In genomic region chr1:211613108-211613947, GRCh38 we compare ENCODE assay signal across 1 cellular context.
TF ChIP-seq lines count a peak whose summit lies in the region.

No MANE protein-coding gene starts in this region.

TF ChIP-seq in K562, 482 proteins besides CTCF, POLR2A, EP300 and RAD21 (continued from another document and continues in another):
- TF ChIP-seq ETS1 (conservative IDR thresholded peaks at IDR 0.05; ENCODE audit: control insufficient read depth, low read depth, low read length), result 0 out of 2 replicates have a peak, but pooled peaks have one; percentile 40
- no peak for TF ChIP-seq SRSF7 (optimal IDR thresholded peaks at IDR 0.05; ENCODE audit: low read depth, low read length)
- TF ChIP-seq SMARCA5 (IDR thresholded peaks at IDR 0.05), result peak; percentile 89
- TF ChIP-seq MTA1 (IDR thresholded peaks at IDR 0.05; ENCODE audit: borderline replicate concordance), result peak; percentile 59; the same call in 1 of the 2 replicates
- peak; percentile 56; the same call in 1 of the 2 replicates for TF ChIP-seq SMAD3 (CRISPR knock-in tag; conservative IDR thresholded peaks at IDR 0.05)
- no peak for TF ChIP-seq ZNF778 (CRISPR knock-in tag; IDR thresholded peaks at IDR 0.05)
- TF ChIP-seq, protein P1, sequence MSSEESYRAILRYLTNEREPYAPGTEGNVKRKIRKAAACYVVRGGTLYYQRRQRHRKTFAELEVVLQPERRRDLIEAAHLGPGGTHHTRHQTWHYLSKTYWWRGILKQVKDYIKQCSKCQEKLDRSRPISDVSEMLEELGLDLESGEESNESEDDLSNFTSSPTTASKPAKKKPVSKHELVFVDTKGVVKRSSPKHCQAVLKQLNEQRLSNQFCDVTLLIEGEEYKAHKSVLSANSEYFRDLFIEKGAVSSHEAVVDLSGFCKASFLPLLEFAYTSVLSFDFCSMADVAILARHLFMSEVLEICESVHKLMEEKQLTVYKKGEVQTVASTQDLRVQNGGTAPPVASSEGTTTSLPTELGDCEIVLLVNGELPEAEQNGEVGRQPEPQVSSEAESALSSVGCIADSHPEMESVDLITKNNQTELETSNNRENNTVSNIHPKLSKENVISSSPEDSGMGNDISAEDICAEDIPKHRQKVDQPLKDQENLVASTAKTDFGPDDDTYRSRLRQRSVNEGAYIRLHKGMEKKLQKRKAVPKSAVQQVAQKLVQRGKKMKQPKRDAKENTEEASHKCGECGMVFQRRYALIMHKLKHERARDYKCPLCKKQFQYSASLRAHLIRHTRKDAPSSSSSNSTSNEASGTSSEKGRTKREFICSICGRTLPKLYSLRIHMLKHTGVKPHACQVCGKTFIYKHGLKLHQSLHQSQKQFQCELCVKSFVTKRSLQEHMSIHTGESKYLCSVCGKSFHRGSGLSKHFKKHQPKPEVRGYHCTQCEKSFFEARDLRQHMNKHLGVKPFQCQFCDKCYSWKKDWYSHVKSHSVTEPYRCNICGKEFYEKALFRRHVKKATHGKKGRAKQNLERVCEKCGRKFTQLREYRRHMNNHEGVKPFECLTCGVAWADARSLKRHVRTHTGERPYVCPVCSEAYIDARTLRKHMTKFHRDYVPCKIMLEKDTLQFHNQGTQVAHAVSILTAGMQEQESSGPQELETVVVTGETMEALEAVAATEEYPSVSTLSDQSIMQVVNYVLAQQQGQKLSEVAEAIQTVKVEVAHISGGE (CRISPR knock-in tag; IDR thresholded peaks at IDR 0.05), result peak in 1 of 3 experiments; percentile 70; a peak in 1 of 6 replicates
- TF ChIP-seq, protein P2, sequence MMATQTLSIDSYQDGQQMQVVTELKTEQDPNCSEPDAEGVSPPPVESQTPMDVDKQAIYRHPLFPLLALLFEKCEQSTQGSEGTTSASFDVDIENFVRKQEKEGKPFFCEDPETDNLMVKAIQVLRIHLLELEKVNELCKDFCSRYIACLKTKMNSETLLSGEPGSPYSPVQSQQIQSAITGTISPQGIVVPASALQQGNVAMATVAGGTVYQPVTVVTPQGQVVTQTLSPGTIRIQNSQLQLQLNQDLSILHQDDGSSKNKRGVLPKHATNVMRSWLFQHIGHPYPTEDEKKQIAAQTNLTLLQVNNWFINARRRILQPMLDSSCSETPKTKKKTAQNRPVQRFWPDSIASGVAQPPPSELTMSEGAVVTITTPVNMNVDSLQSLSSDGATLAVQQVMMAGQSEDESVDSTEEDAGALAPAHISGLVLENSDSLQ (IDR thresholded peaks at IDR 0.05), result peak; percentile 72
- TF ChIP-seq, protein P3, sequence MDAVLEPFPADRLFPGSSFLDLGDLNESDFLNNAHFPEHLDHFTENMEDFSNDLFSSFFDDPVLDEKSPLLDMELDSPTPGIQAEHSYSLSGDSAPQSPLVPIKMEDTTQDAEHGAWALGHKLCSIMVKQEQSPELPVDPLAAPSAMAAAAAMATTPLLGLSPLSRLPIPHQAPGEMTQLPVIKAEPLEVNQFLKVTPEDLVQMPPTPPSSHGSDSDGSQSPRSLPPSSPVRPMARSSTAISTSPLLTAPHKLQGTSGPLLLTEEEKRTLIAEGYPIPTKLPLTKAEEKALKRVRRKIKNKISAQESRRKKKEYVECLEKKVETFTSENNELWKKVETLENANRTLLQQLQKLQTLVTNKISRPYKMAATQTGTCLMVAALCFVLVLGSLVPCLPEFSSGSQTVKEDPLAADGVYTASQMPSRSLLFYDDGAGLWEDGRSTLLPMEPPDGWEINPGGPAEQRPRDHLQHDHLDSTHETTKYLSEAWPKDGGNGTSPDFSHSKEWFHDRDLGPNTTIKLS (IDR thresholded peaks at IDR 0.05; ENCODE audit: borderline replicate concordance, low read depth), result peak; percentile 37; the same call in 1 of the 2 replicates
- 0 out of 2 replicates have a peak, but pooled peaks have one; percentile 9 for TF ChIP-seq FOXM1 (IDR thresholded peaks at IDR 0.05; ENCODE audit: low read depth)
- no peak for TF ChIP-seq FOXM1 (CRISPR knock-in tag; IDR thresholded peaks at IDR 0.05; ENCODE audit: low read depth)
- no peak for TF ChIP-seq E2F5 (CRISPR knock-in tag; IDR thresholded peaks at IDR 0.05)
- TF ChIP-seq ZBTB17 (CRISPR knock-in tag; IDR thresholded peaks at IDR 0.05), result peak; percentile 93
- peak; percentile 80; the same call in 1 of the 2 replicates for TF ChIP-seq HBP1 (CRISPR knock-in tag; IDR thresholded peaks at IDR 0.05)
- peak; percentile 92; the same call in 1 of the 2 replicates for TF ChIP-seq OTX1 (CRISPR knock-in tag; IDR thresholded peaks at IDR 0.05)
- no peak for TF ChIP-seq ETV5 (CRISPR knock-in tag; IDR thresholded peaks at IDR 0.05; ENCODE audit: low read depth)
- peak; percentile 48; the same call in 1 of the 2 replicates for TF ChIP-seq TFAP4 (CRISPR knock-in tag; IDR thresholded peaks at IDR 0.05; ENCODE audit: borderline replicate concordance)
- TF ChIP-seq ZNF140 (CRISPR knock-in tag; IDR thresholded peaks at IDR 0.05), result no peak
- TF ChIP-seq LCOR (CRISPR knock-in tag; IDR thresholded peaks at IDR 0.05), result peak; percentile 55; the same call in 1 of the 2 replicates
- TF ChIP-seq ATF3 (IDR thresholded peaks at IDR 0.05), result peak; percentile 86
- no peak for TF ChIP-seq ATF3 (CRISPR knock-in tag; conservative IDR thresholded peaks at IDR 0.05)
- TF ChIP-seq ASH1L (IDR thresholded peaks at IDR 0.05; ENCODE audit: borderline replicate concordance, low read depth, partially characterized antibody), result peak; percentile 49
- no peak for TF ChIP-seq ZC3H8 (IDR thresholded peaks at IDR 0.05)
- 0 out of 2 replicates have a peak, but pooled peaks have one; percentile 42 for TF ChIP-seq FOXP1 (CRISPR knock-in tag; IDR thresholded peaks at IDR 0.05)
- peak; percentile 4; the same call in 1 of the 2 replicates for TF ChIP-seq CEBPG (CRISPR knock-in tag; IDR thresholded peaks at IDR 0.05)
- peak in 1 of 2 experiments; percentile 74; a peak in 2 of 4 replicates for TF ChIP-seq CEBPG (tag; conservative IDR thresholded peaks at IDR 0.05 in 1 of 2, IDR thresholded peaks at IDR 0.05 in 1 of 2)
- peak; percentile 99 for TF ChIP-seq ZNF592 (IDR thresholded peaks at IDR 0.05)
- TF ChIP-seq RUNX1 (IDR thresholded peaks at IDR 0.05; ENCODE audit: low read depth), result no peak
- TF ChIP-seq DNMT1 (IDR thresholded peaks at IDR 0.05), result no peak
- peak; percentile 74 for TF ChIP-seq CREM (IDR thresholded peaks at IDR 0.05; ENCODE audit: low read depth)
- TF ChIP-seq RREB1 (CRISPR knock-in tag; IDR thresholded peaks at IDR 0.05), result peak; percentile 79; the same call in 1 of the 2 replicates
- TF ChIP-seq HCFC1 (IDR thresholded peaks at IDR 0.05; ENCODE audit: low read depth, low read length), result peak; percentile 29; the same call in 1 of the 2 replicates
- TF ChIP-seq ZFP36 (IDR thresholded peaks at IDR 0.05; ENCODE audit: low read depth, low read length, partially characterized antibody), result no peak
- TF ChIP-seq CREBBP (IDR thresholded peaks at IDR 0.05; ENCODE audit: low read depth, low read length), result no peak
- 0 out of 2 replicates have a peak, but pooled peaks have one; percentile 18 for TF ChIP-seq KAT7 (CRISPR knock-in tag; IDR thresholded peaks at IDR 0.05; ENCODE audit: borderline replicate concordance)
